Comparison of ENCODE assay signal across 1 cellular context in genomic region chr16:71724320-71724751, GRCh38.
TF ChIP-seq lines count a peak whose summit lies in the region.

Gene PHLPP2 (minus strand): TSS chr16:71724701. CDS start chr16:71714795, 9,906 bp downstream.

TF ChIP-seq in HepG2, 621 proteins besides CTCF, POLR2A, EP300 and RAD21:
- TF ChIP-seq HMGXB4 (CRISPR knock-in tag; IDR thresholded peaks at IDR 0.05; ENCODE audit: borderline replicate concordance in 1 of 2, low read depth in 1 of 2) = 0 out of 4 replicates have a peak, but pooled peaks of 1 of the 2 experiments have one; percentile 4
- TF ChIP-seq HDAC1 (CRISPR knock-in tag; IDR thresholded peaks at IDR 0.05) = peak; percentile 19; the same call in 1 of the 2 replicates
- peak; percentile 81 for TF ChIP-seq CBX2 (IDR thresholded peaks at IDR 0.05; ENCODE audit: low read depth, low read length)
- no peak for TF ChIP-seq CBX2 (CRISPR knock-in tag; IDR thresholded peaks at IDR 0.05; ENCODE audit: low read depth)
- TF ChIP-seq CCAR2 (optimal IDR thresholded peaks at IDR 0.05; ENCODE audit: low read depth, low read length) = no peak
- TF ChIP-seq CHD2 (IDR thresholded peaks at IDR 0.05; ENCODE audit: low read depth, low read length) = no peak
- no peak for TF ChIP-seq ZNF432 (CRISPR knock-in tag; IDR thresholded peaks at IDR 0.05; ENCODE audit: borderline replicate concordance)
- TF ChIP-seq NCOR1 (IDR thresholded peaks at IDR 0.05; ENCODE audit: borderline replicate concordance, low read length) = no peak
- TF ChIP-seq TEAD3 (CRISPR knock-in tag; optimal IDR thresholded peaks at IDR 0.05; ENCODE audit: borderline replicate concordance) = peak; percentile 5
- TF ChIP-seq LCORL (IDR thresholded peaks at IDR 0.05) = no peak
- TF ChIP-seq LCORL (CRISPR knock-in tag; IDR thresholded peaks at IDR 0.05) = no peak; the same call in 1 of the 2 replicates
- 0 out of 2 replicates have a peak, but pooled peaks have one; percentile 9 for TF ChIP-seq RNF2 (conservative IDR thresholded peaks at IDR 0.05; ENCODE audit: low read depth)
- no peak for TF ChIP-seq ZNF746 (CRISPR knock-in tag; IDR thresholded peaks at IDR 0.05)
- no peak; the same call in 1 of the 2 replicates for TF ChIP-seq RELA (CRISPR knock-in tag; IDR thresholded peaks at IDR 0.05)
- TF ChIP-seq DBP (CRISPR knock-in tag; IDR thresholded peaks at IDR 0.05; ENCODE audit: not compliant biosample characterization) = peak; percentile 9
- no peak for TF ChIP-seq PHF20 (CRISPR knock-in tag; IDR thresholded peaks at IDR 0.05)
- no peak for TF ChIP-seq RCOR2 (CRISPR knock-in tag; IDR thresholded peaks at IDR 0.05)
- 0 out of 2 replicates have a peak, but pooled peaks have one; percentile 13 for TF ChIP-seq ZNF598 (CRISPR knock-in tag; IDR thresholded peaks at IDR 0.05; ENCODE audit: borderline replicate concordance)
- no peak for TF ChIP-seq FUBP1 (CRISPR knock-in tag; IDR thresholded peaks at IDR 0.05; ENCODE audit: borderline replicate concordance)
- TF ChIP-seq ZNF503 (CRISPR knock-in tag; IDR thresholded peaks at IDR 0.05) = no peak
- 0 out of 2 replicates have a peak, but pooled peaks have one; percentile 29 for TF ChIP-seq RXRB (CRISPR knock-in tag; IDR thresholded peaks at IDR 0.05; ENCODE audit: borderline replicate concordance)
- no peak for TF ChIP-seq ZBTB8A (CRISPR knock-in tag; IDR thresholded peaks at IDR 0.05; ENCODE audit: borderline replicate concordance, low read depth)
- TF ChIP-seq MXD4 (CRISPR knock-in tag; IDR thresholded peaks at IDR 0.05) = 0 out of 2 replicates have a peak, but pooled peaks have one; percentile 4
- TF ChIP-seq ZNF674 (CRISPR knock-in tag; IDR thresholded peaks at IDR 0.05; ENCODE audit: low read depth) = no peak
- TF ChIP-seq HMG20B (CRISPR knock-in tag; conservative IDR thresholded peaks at IDR 0.05) = no peak
- 0 out of 2 replicates have a peak, but pooled peaks have one; percentile 22 for TF ChIP-seq ZIK1 (CRISPR knock-in tag; IDR thresholded peaks at IDR 0.05; ENCODE audit: borderline replicate concordance, low read depth)
